Comparison of ENCODE assay signal across 21 cellular contexts in genomic region chr15:71638876-71639275, GRCh38.
"Had no signal": no experiment of that assay in that cellular context is flagged by ENCODE, and none has a peak within 500 bp of the region (broad histone marks: within the 10 kb centered on the region; RNA-seq: fewer than 3 reads in every experiment).

No MANE protein-coding gene starts in this region.

- DNase-seq: dorsolateral prefrontal cortex; effector CD4-positive, alpha-beta T cell; gastrocnemius medialis; head of caudate nucleus; left ventricle myocardium superior; lower lobe of right lung; naive B cell; stimulated activated CD4-positive, alpha-beta T cell treated with anti-CD3 and anti-CD28 coated beads, Interleukin-12 subunit alpha, Interleukin-12 subunit beta, amount 100 ng/mL, for 4 hours; stimulated activated CD4-positive, alpha-beta T cell treated with anti-CD3 and anti-CD28 coated beads, Interleukin-1b, Interleukin-23, amount 100 ng/mL, for 48 hours; stimulated activated CD4-positive, alpha-beta T cell treated with anti-CD3 and anti-CD28 coated beads, Interleukin-4, amount 100 ng/mL, for 1 hour; stimulated activated CD8-positive, alpha-beta memory T cell treated with anti-CD3 and anti-CD28 coated beads, Interleukin-4, amount 100 ng/mL, for 48 hours; stimulated activated naive CD4-positive, alpha-beta T cell treated with Interleukin-2 at 50 U/mL for 16 hours; stomach; thyroid gland; trophoblast cell had no signal

- H3K4me2 ChIP-seq: smooth muscle cell had no signal

- ATAC-seq: gastrocnemius medialis; left ventricle myocardium superior; lower lobe of right lung; natural killer cell treated with Interleukin-12 subunit alpha and Interleukin-12 subunit beta and Interleukin-15 and Interleukin-18, amount 100 ng/mL, for 72 hours; sciatic nerve had no signal

- FAIRE-seq: keratinocyte had no signal

- H3K4me1 ChIP-seq: lower lobe of right lung, parathyroid adenoma, thyroid gland, vagina had no signal

- H3K4me3 ChIP-seq: dorsolateral prefrontal cortex, gastrocnemius medialis, lower lobe of right lung, smooth muscle cell, stomach, thyroid gland, vagina had no signal

- H3K27ac ChIP-seq: dorsolateral prefrontal cortex, gastrocnemius medialis, lower lobe of right lung, parathyroid adenoma, stomach, thyroid gland, vagina had no signal

- H3K9me3 ChIP-seq: gastrocnemius medialis, lower lobe of right lung, stomach, thyroid gland, vagina had no signal

- H3K36me3 ChIP-seq: gastrocnemius medialis, lower lobe of right lung, stomach, thyroid gland, vagina had no signal

- H3K27me3 ChIP-seq: dorsolateral prefrontal cortex, gastrocnemius medialis, stomach, thyroid gland, vagina had no signal
